ENCODE assay signal across 8 cellular contexts in genomic region chr5:138953370-138954256, GRCh38.
DNase-seq lines count a peak whose midpoint lies in the region; ATAC-seq, FAIRE-seq and TF ChIP-seq lines count a peak whose summit lies in the region.

No MANE protein-coding gene starts in this region.

- 41% methylated on average over 7 of the region's 14 CpGs for WGBS in esophagus muscularis mucosa

- no peak overlapping the region for H3K9ac ChIP-seq in mucosa of rectum (ENCODE audit: low read depth in 1 of 2, low read length in 2 of 2)

- H3K9me3 ChIP-seq in esophagus muscularis mucosa (no peaks in the 10 kb centered on the region), mucosa of rectum (ENCODE audit: control insufficient read depth in 2 of 2, low read length in 2 of 2) (no peaks in the 10 kb centered on the region)

- H3K9me3 Mint-ChIP-seq in activated CD8-positive, alpha-beta memory T cell treated with anti-CD3 and anti-CD28 coated beads, Interleukin-2, amount 10 ng/mL, durations not matched to agents 7 days and 5 days (ENCODE audit: low read depth): no peaks in the 10 kb centered on the region
- H3K9me3 Mint-ChIP-seq in activated T-helper 2 cell treated with anti-CD3 and anti-CD28 coated beads, Interferon-gamma antibody, Interleukin-2, Interleukin-4, amounts not matched to agents 10 μg/mL and 5 μg/mL and 100 μg/mL, durations not matched to agents 14 hours and 24 hours and 36 hours: no peaks in the 10 kb centered on the region

- ATAC-seq in activated CD8-positive, alpha-beta memory T cell treated with anti-CD3 and anti-CD28 coated beads, Interleukin-2, amount 10 ng/mL, durations not matched to agents 7 days and 5 days: peak; percentile 72

- H3K4me1 ChIP-seq in esophagus muscularis mucosa (peaks cover 55 to 67% (median 61%) of the 10 kb centered on the region in 4 donors), mucosa of rectum (ENCODE audit: control insufficient read depth in 2 of 2, insufficient read depth in 2 of 2, low read length in 2 of 2) (peaks cover 19 to 29% of the 10 kb centered on the region in 2 donors)

- no peak for TF ChIP-seq EP300 in esophagus muscularis mucosa (IDR thresholded peaks at IDR 0.05)

- no peaks in the 10 kb centered on the region for H3K27me3 ChIP-seq in esophagus muscularis mucosa
- H3K27me3 ChIP-seq in mucosa of rectum (ENCODE audit: control insufficient read depth in 2 of 2, insufficient read depth in 2 of 2, low read length in 2 of 2): no peaks in the 10 kb centered on the region

- H3K36me3 ChIP-seq in esophagus muscularis mucosa (peaks cover 0 to 11% (median 0%) of the 10 kb centered on the region in 4 donors), mucosa of rectum (ENCODE audit: control insufficient read depth in 2 of 2, insufficient read depth in 2 of 2, low read length in 2 of 2) (peaks cover 0 to 4% of the 10 kb centered on the region in 2 donors)

- H3K4me1 Mint-ChIP-seq in activated CD8-positive, alpha-beta memory T cell treated with anti-CD3 and anti-CD28 coated beads, Interleukin-2, amount 10 ng/mL, durations not matched to agents 7 days and 5 days: peaks cover 12% of the 10 kb centered on the region
- H3K4me1 Mint-ChIP-seq in activated T-helper 2 cell treated with anti-CD3 and anti-CD28 coated beads, Interferon-gamma antibody, Interleukin-2, Interleukin-4, amounts not matched to agents 10 μg/mL and 5 μg/mL and 100 μg/mL, durations not matched to agents 14 hours and 24 hours and 36 hours (ENCODE audit: low read depth): peaks cover 14% of the 10 kb centered on the region

- FAIRE-seq in urothelium cell line (lab: Jason Lieb, UNC): no peak

- peak overlapping the region in 2 of 4 donors; percentile 1 to 3 for H3K4me3 ChIP-seq in esophagus muscularis mucosa
- no peak overlapping the region for H3K4me3 ChIP-seq in mucosa of rectum (ENCODE audit: low read length in 2 of 2)

- no peaks in the 10 kb centered on the region for H3K36me3 Mint-ChIP-seq in activated CD8-positive, alpha-beta memory T cell treated with anti-CD3 and anti-CD28 coated beads, Interleukin-2, amount 10 ng/mL, durations not matched to agents 7 days and 5 days
- H3K36me3 Mint-ChIP-seq in activated T-helper 2 cell treated with anti-CD3 and anti-CD28 coated beads, Interferon-gamma antibody, Interleukin-2, Interleukin-4, amounts not matched to agents 10 μg/mL and 5 μg/mL and 100 μg/mL, durations not matched to agents 14 hours and 24 hours and 36 hours (ENCODE audit: low read depth): no peaks in the 10 kb centered on the region

- H3K27ac ChIP-seq in esophagus muscularis mucosa (replicated peaks in 1 of 4) (peak overlapping the region; percentile 64 to 78 (median 74)), mucosa of rectum (ENCODE audit: low read depth in 2 of 2, low read length in 2 of 2) (peak overlapping the region; percentile 13 to 62)

- TF ChIP-seq CTCF in esophagus muscularis mucosa (IDR thresholded peaks at IDR 0.05): no peak

- H3K4me3 Mint-ChIP-seq in activated CD8-positive, alpha-beta memory T cell treated with anti-CD3 and anti-CD28 coated beads, Interleukin-2, amount 10 ng/mL, durations not matched to agents 7 days and 5 days: no peak overlapping the region
- H3K4me3 Mint-ChIP-seq in activated T-helper 2 cell treated with anti-CD3 and anti-CD28 coated beads, Interferon-gamma antibody, Interleukin-2, Interleukin-4, amounts not matched to agents 10 μg/mL and 5 μg/mL and 100 μg/mL, durations not matched to agents 14 hours and 24 hours and 36 hours (ENCODE audit: low read depth): no peak overlapping the region

- CTCF ChIA-PET in activated CD8-positive, alpha-beta memory T cell treated with anti-CD3 and anti-CD28 coated beads, Interleukin-2, amount 10 ng/mL, durations not matched to agents 7 days and 5 days (lab: Charles Lee): no interaction called here

- TF ChIP-seq POLR2A in esophagus muscularis mucosa (IDR thresholded peaks at IDR 0.05; ENCODE audit: low read depth): no peak

- intact Hi-C loops in esophagus muscularis mucosa (cut with DNase I): no loop called here
- intact Hi-C loops in activated T-helper 2 cell treated with anti-CD3 and anti-CD28 coated beads, Interferon-gamma antibody, Interleukin-2, Interleukin-4, amounts not matched to agents 10 μg/mL and 5 μg/mL and 100 μg/mL, durations not matched to agents 14 hours and 24 hours and 36 hours (cut with micrococcal nuclease): no loop called here

- no peaks in the 10 kb centered on the region for H3K27me3 Mint-ChIP-seq in activated CD8-positive, alpha-beta memory T cell treated with anti-CD3 and anti-CD28 coated beads, Interleukin-2, amount 10 ng/mL, durations not matched to agents 7 days and 5 days
- H3K27me3 Mint-ChIP-seq in activated T-helper 2 cell treated with anti-CD3 and anti-CD28 coated beads, Interferon-gamma antibody, Interleukin-2, Interleukin-4, amounts not matched to agents 10 μg/mL and 5 μg/mL and 100 μg/mL, durations not matched to agents 14 hours and 24 hours and 36 hours (ENCODE audit: low read depth): no peaks in the 10 kb centered on the region

- no peak for DNase-seq in activated CD8-positive, alpha-beta memory T cell treated with anti-CD3 and anti-CD28 coated beads, Interleukin-2, amount 10 ng/mL, durations not matched to agents 7 days and 5 days
- no peak for DNase-seq in activated CD8-positive, alpha-beta memory T cell treated with anti-CD3 and anti-CD28 coated beads, Interleukin-2, amount 50 U/mL, for 4 hours
- DNase-seq in HUDEP-2 (lab: John Stamatoyannopoulos, UW; ENCODE audit: unreplicated experiment in 76 of 76) (peak in 75 of 76 experiments; percentile 10 to 95 (median 85)), SHP77 treated with DMSO at 0.1 percent for 48 hours (lab: John Stamatoyannopoulos, UW) (peak; percentile 92), esophagus muscularis mucosa (ENCODE audit: extremely low spot score) (no peak), urothelium cell line (ENCODE audit: low spot score) (peak; percentile 16)
- no peak for DNase-seq in activated T-helper 2 cell treated with anti-CD3 and anti-CD28 coated beads, Interferon-gamma antibody, Interleukin-2, Interleukin-4, amounts not matched to agents 10 μg/mL and 5 μg/mL and 100 μg/mL, durations not matched to agents 14 hours and 24 hours and 36 hours (ENCODE audit: low spot score)

- H3K27ac Mint-ChIP-seq in activated CD8-positive, alpha-beta memory T cell treated with anti-CD3 and anti-CD28 coated beads, Interleukin-2, amount 10 ng/mL, durations not matched to agents 7 days and 5 days: peak overlapping the region; percentile 24
- H3K27ac Mint-ChIP-seq in activated T-helper 2 cell treated with anti-CD3 and anti-CD28 coated beads, Interferon-gamma antibody, Interleukin-2, Interleukin-4, amounts not matched to agents 10 μg/mL and 5 μg/mL and 100 μg/mL, durations not matched to agents 14 hours and 24 hours and 36 hours: no peak overlapping the region

Comparison
In these comparisons a context has a peak if more than half of its experiments do, and no peak if none do; other contexts are left out.
1. DNase-seq: peak in HUDEP-2 (75 of 76), SHP77 treated with DMSO at 0.1 percent for 48 hours (single experiment) and urothelium cell line (single experiment); none in activated CD8-positive, alpha-beta memory T cell treated with anti-CD3 and anti-CD28 coated beads, Interleukin-2, amount 10 ng/mL, durations not matched to agents 7 days and 5 days (single experiment), activated CD8-positive, alpha-beta memory T cell treated with anti-CD3 and anti-CD28 coated beads, Interleukin-2, amount 50 U/mL, for 4 hours (single experiment), esophagus muscularis mucosa (single experiment) and activated T-helper 2 cell treated with anti-CD3 and anti-CD28 coated beads, Interferon-gamma antibody, Interleukin-2, Interleukin-4, amounts not matched to agents 10 μg/mL and 5 μg/mL and 100 μg/mL, durations not matched to agents 14 hours and 24 hours and 36 hours (single experiment).